37 cellular contexts compared by ENCODE assay signal in genomic region chr3:81689617-81690016, GRCh38.
"Had no signal": no experiment of that assay in that cellular context is flagged by ENCODE, and none has a peak within 500 bp of the region (broad histone marks: within the 10 kb centered on the region; RNA-seq: fewer than 3 reads in every experiment).

No MANE protein-coding gene starts in this region.

- DNase-seq: activated CD4-positive, alpha-beta memory T cell treated with anti-CD3 and anti-CD28 coated beads, Interleukin-2, amount 10 ng/mL, durations not matched to agents 7 days and 5 days; activated CD4-positive, alpha-beta T cell treated with anti-CD3 and anti-CD28 coated beads for 1 hour; activated CD4-positive, alpha-beta T cell treated with anti-CD3 and anti-CD28 coated beads for 36 hours; activated CD4-positive, alpha-beta T cell treated with anti-CD3 and anti-CD28 coated beads for 48 hours; activated CD4-positive, alpha-beta T cell treated with anti-CD3 and anti-CD28 coated beads, Interleukin-2, amount 10 ng/mL, durations not matched to agents 7 days and 5 days; activated CD4-positive, alpha-beta T cell treated with anti-CD3 and anti-CD28 coated beads, Interleukin-2, amount 50 U/mL, for 48 hours; activated CD4-positive, CD25-positive, alpha-beta regulatory T cell; activated CD8-positive, alpha-beta memory T cell treated with anti-CD3 and anti-CD28 coated beads for 24 hours; activated CD8-positive, alpha-beta memory T cell treated with anti-CD3 and anti-CD28 coated beads, Interleukin-2, amount 10 ng/mL, durations not matched to agents 7 days and 5 days; activated CD8-positive, alpha-beta memory T cell treated with anti-CD3 and anti-CD28 coated beads, Interleukin-2, amount 50 U/mL, for 48 hours; activated CD8-positive, alpha-beta T cell treated with anti-CD3 and anti-CD28 coated beads, Interleukin-2, amount 10 ng/mL, durations not matched to agents 7 days and 5 days; activated effector memory CD4-positive, alpha-beta T cell treated with anti-CD3 and anti-CD28 coated beads, Interleukin-2, amount 50 U/mL, for 16 hours; activated gamma-delta T cell treated with Interleukin-2 at 50 U/mL for 16 hours; activated naive CD4-positive, alpha-beta T cell; activated naive CD4-positive, alpha-beta T cell treated with anti-CD3 and anti-CD28 coated beads for 36 hours; activated naive CD4-positive, alpha-beta T cell treated with anti-CD3 and anti-CD28 coated beads, Interleukin-2, amount 50 U/mL, for 16 hours; activated naive CD8-positive, alpha-beta T cell treated with anti-CD3 and anti-CD28 coated beads for 36 hours; activated T-cell treated with anti-CD3 and anti-CD28 coated beads, Interleukin-2, amount 50 U/mL, for 24 hours; activated T-cell treated with anti-CD3 and anti-CD28 coated beads, Interleukin-2, amount 50 U/mL, for 72 hours; adrenal gland; amniotic stem cell; aorta; body of pancreas; brain microvascular endothelial cell; central memory CD4-positive, alpha-beta T cell; T-helper 1 cell; T-helper 2 cell; T-helper 9 cell had no signal

- H3K27ac Mint-ChIP-seq: activated CD4-positive, alpha-beta memory T cell treated with anti-CD3 and anti-CD28 coated beads, Interleukin-2, amount 10 ng/mL, durations not matched to agents 7 days and 5 days; activated CD4-positive, alpha-beta T cell treated with anti-CD3 and anti-CD28 coated beads for 36 hours; activated CD4-positive, alpha-beta T cell treated with anti-CD3 and anti-CD28 coated beads, Interleukin-2, amount 10 ng/mL, durations not matched to agents 7 days and 5 days; activated CD8-positive, alpha-beta memory T cell treated with anti-CD3 and anti-CD28 coated beads, Interleukin-2, amount 10 ng/mL, durations not matched to agents 7 days and 5 days; activated CD8-positive, alpha-beta T cell treated with anti-CD3 and anti-CD28 coated beads, Interleukin-2, amount 10 ng/mL, durations not matched to agents 7 days and 5 days; activated naive CD4-positive, alpha-beta T cell treated with anti-CD3 and anti-CD28 coated beads for 36 hours; activated naive CD4-positive, alpha-beta T cell treated with anti-CD3 and anti-CD28 coated beads, Interleukin-2, amount 50 U/mL, for 72 hours; activated naive CD8-positive, alpha-beta T cell treated with anti-CD3 and anti-CD28 coated beads for 36 hours; activated T-cell treated with anti-CD3 and anti-CD28 coated beads, Interleukin-2, amount 50 U/mL, for 24 hours; activated T-cell treated with anti-CD3 and anti-CD28 coated beads, Interleukin-2, amount 50 U/mL, for 72 hours; activated T-helper 1 cell treated with anti-CD3 and anti-CD28 coated beads, Interleukin-12 subunit alpha, Interleukin-12 subunit beta, Interleukin-2, Interleukin-4 antibody, amounts not matched to agents 30 ng/mL and 10 ng/mL and 1 ng/mL, durations not matched to agents 14 hours and 24 hours and 36 hours; activated T-helper 17 cell treated with anti-CD3 and anti-CD28 coated beads, Interleukin-2, amount 50 U/mL, for 72 hours; T-helper 1 cell treated with Interleukin-12 subunit alpha and Interleukin-12 subunit beta and Interleukin-4 antibody, amounts not matched to agents 30 μg/mL and 1 μg/mL, for 36 hours; T-helper 2 cell treated with Interferon-gamma antibody and Interleukin-4, amounts not matched to agents 5 μg/mL and 100 μg/mL, for 36 hours had no signal

- H3K9me3 Mint-ChIP-seq: activated CD4-positive, alpha-beta memory T cell treated with anti-CD3 and anti-CD28 coated beads, Interleukin-2, amount 10 ng/mL, durations not matched to agents 7 days and 5 days; activated CD4-positive, alpha-beta T cell treated with anti-CD3 and anti-CD28 coated beads, Interleukin-2, amount 10 ng/mL, durations not matched to agents 7 days and 5 days; activated naive CD4-positive, alpha-beta T cell treated with anti-CD3 and anti-CD28 coated beads for 36 hours; activated naive CD8-positive, alpha-beta T cell treated with anti-CD3 and anti-CD28 coated beads for 36 hours; activated T-cell treated with anti-CD3 and anti-CD28 coated beads, Interleukin-2, amount 50 U/mL, for 24 hours; activated T-cell treated with anti-CD3 and anti-CD28 coated beads, Interleukin-2, amount 50 U/mL, for 72 hours; activated T-helper 1 cell treated with anti-CD3 and anti-CD28 coated beads, Interleukin-12 subunit alpha, Interleukin-12 subunit beta, Interleukin-2, Interleukin-4 antibody, amounts not matched to agents 30 ng/mL and 10 ng/mL and 1 ng/mL, durations not matched to agents 14 hours and 24 hours and 36 hours; activated T-helper 17 cell treated with anti-CD3 and anti-CD28 coated beads, Interleukin-2, amount 50 U/mL, for 72 hours; T-helper 1 cell treated with Interleukin-12 subunit alpha and Interleukin-12 subunit beta and Interleukin-4 antibody, amounts not matched to agents 30 μg/mL and 1 μg/mL, for 36 hours; T-helper 2 cell treated with Interferon-gamma antibody and Interleukin-4, amounts not matched to agents 5 μg/mL and 100 μg/mL, for 36 hours had no signal

- H3K4me1 ChIP-seq: breast epithelium had no signal

- H3K4me1 Mint-ChIP-seq: activated CD4-positive, alpha-beta memory T cell treated with anti-CD3 and anti-CD28 coated beads, Interleukin-2, amount 10 ng/mL, durations not matched to agents 7 days and 5 days; activated CD4-positive, alpha-beta T cell treated with anti-CD3 and anti-CD28 coated beads for 36 hours; activated CD8-positive, alpha-beta memory T cell treated with anti-CD3 and anti-CD28 coated beads, Interleukin-2, amount 10 ng/mL, durations not matched to agents 7 days and 5 days; activated naive CD8-positive, alpha-beta T cell treated with anti-CD3 and anti-CD28 coated beads for 36 hours had no signal

- H3K36me3 Mint-ChIP-seq: activated CD8-positive, alpha-beta memory T cell treated with anti-CD3 and anti-CD28 coated beads, Interleukin-2, amount 10 ng/mL, durations not matched to agents 7 days and 5 days had no signal

- H3K36me3 ChIP-seq: adrenal gland, brain microvascular endothelial cell, breast epithelium had no signal

- H3K4me3 ChIP-seq: adrenal gland, body of pancreas, breast epithelium had no signal

- H3K9me3 ChIP-seq: adrenal gland, body of pancreas, breast epithelium had no signal

- H3K27me3 ChIP-seq: adrenal gland, body of pancreas, brain microvascular endothelial cell, breast epithelium had no signal

- H3K27ac ChIP-seq: adrenal gland, body of pancreas, brain microvascular endothelial cell, breast epithelium, VCaP had no signal

- ATAC-seq: activated CD4-positive, alpha-beta T cell treated with anti-CD3 and anti-CD28 coated beads for 36 hours; activated CD4-positive, CD25-positive, alpha-beta regulatory T cell treated with anti-CD3 and anti-CD28 coated beads, Interleukin-2, amount 50 U/mL, for 24 hours; activated CD8-positive, alpha-beta memory T cell treated with anti-CD3 and anti-CD28 coated beads, Interleukin-2, amount 10 ng/mL, durations not matched to agents 7 days and 5 days; activated CD8-positive, alpha-beta T cell treated with anti-CD3 and anti-CD28 coated beads, Interleukin-2, amount 10 ng/mL, durations not matched to agents 7 days and 5 days; activated naive CD4-positive, alpha-beta T cell treated with anti-CD3 and anti-CD28 coated beads, Interleukin-2, amount 50 U/mL, for 72 hours; activated T-cell treated with anti-CD3 and anti-CD28 coated beads, Interleukin-2, amount 50 U/mL, for 72 hours; activated T-helper 17 cell treated with anti-CD3 and anti-CD28 coated beads, Interleukin-2, amount 50 U/mL, for 72 hours; body of pancreas had no signal

- FAIRE-seq: TTC549 had no signal

- H3K4me3 Mint-ChIP-seq: activated CD4-positive, alpha-beta memory T cell treated with anti-CD3 and anti-CD28 coated beads, Interleukin-2, amount 10 ng/mL, durations not matched to agents 7 days and 5 days; activated CD4-positive, alpha-beta T cell treated with anti-CD3 and anti-CD28 coated beads for 36 hours; activated CD4-positive, alpha-beta T cell treated with anti-CD3 and anti-CD28 coated beads, Interleukin-2, amount 10 ng/mL, durations not matched to agents 7 days and 5 days; activated CD8-positive, alpha-beta memory T cell treated with anti-CD3 and anti-CD28 coated beads, Interleukin-2, amount 10 ng/mL, durations not matched to agents 7 days and 5 days; activated CD8-positive, alpha-beta T cell treated with anti-CD3 and anti-CD28 coated beads, Interleukin-2, amount 10 ng/mL, durations not matched to agents 7 days and 5 days; activated naive CD4-positive, alpha-beta T cell treated with anti-CD3 and anti-CD28 coated beads for 36 hours; activated naive CD8-positive, alpha-beta T cell treated with anti-CD3 and anti-CD28 coated beads for 36 hours; activated T-cell treated with anti-CD3 and anti-CD28 coated beads, Interleukin-2, amount 50 U/mL, for 24 hours; activated T-cell treated with anti-CD3 and anti-CD28 coated beads, Interleukin-2, amount 50 U/mL, for 72 hours; activated T-helper 1 cell treated with anti-CD3 and anti-CD28 coated beads, Interleukin-12 subunit alpha, Interleukin-12 subunit beta, Interleukin-2, Interleukin-4 antibody, amounts not matched to agents 30 ng/mL and 10 ng/mL and 1 ng/mL, durations not matched to agents 14 hours and 24 hours and 36 hours; activated T-helper 17 cell treated with anti-CD3 and anti-CD28 coated beads, Interleukin-2, amount 50 U/mL, for 72 hours; T-helper 1 cell treated with Interleukin-12 subunit alpha and Interleukin-12 subunit beta and Interleukin-4 antibody, amounts not matched to agents 30 μg/mL and 1 μg/mL, for 36 hours; T-helper 2 cell treated with Interferon-gamma antibody and Interleukin-4, amounts not matched to agents 5 μg/mL and 100 μg/mL, for 36 hours had no signal

- H3K27me3 Mint-ChIP-seq: activated CD4-positive, alpha-beta memory T cell treated with anti-CD3 and anti-CD28 coated beads, Interleukin-2, amount 10 ng/mL, durations not matched to agents 7 days and 5 days; activated CD4-positive, alpha-beta T cell treated with anti-CD3 and anti-CD28 coated beads for 36 hours; activated CD4-positive, alpha-beta T cell treated with anti-CD3 and anti-CD28 coated beads, Interleukin-2, amount 10 ng/mL, durations not matched to agents 7 days and 5 days; activated CD8-positive, alpha-beta memory T cell treated with anti-CD3 and anti-CD28 coated beads, Interleukin-2, amount 10 ng/mL, durations not matched to agents 7 days and 5 days; activated naive CD8-positive, alpha-beta T cell treated with anti-CD3 and anti-CD28 coated beads for 36 hours; activated T-cell treated with anti-CD3 and anti-CD28 coated beads, Interleukin-2, amount 50 U/mL, for 24 hours; activated T-helper 17 cell treated with anti-CD3 and anti-CD28 coated beads, Interleukin-2, amount 50 U/mL, for 72 hours had no signal
